22 cellular contexts compared by ENCODE assay signal in genomic region chr11:78224506-78224905, GRCh38. TPM values are rescaled to one million over a fixed set of nuclear protein-coding genes. Genes with fewer than 3 reads are reported as not detected.
DNase-seq lines count a peak whose midpoint lies in the region; ATAC-seq and TF ChIP-seq lines count a peak whose summit lies in the region.
"Had no signal": no experiment of that assay in that cellular context is flagged by ENCODE, and none has a peak within 500 bp of the region (broad histone marks: within the 10 kb centered on the region; RNA-seq: fewer than 3 reads in every experiment).

No MANE protein-coding gene starts in this region.

- peaks cover 41% of the 10 kb centered on the region for H3K4me1 ChIP-seq in OCI-LY3 (ENCODE audit: low read length)

- peaks cover 39% of the 10 kb centered on the region for H3K36me3 Mint-ChIP-seq in activated naive CD4-positive, alpha-beta T cell treated with anti-CD3 and anti-CD28 coated beads, Interleukin-2, amount 10 ng/mL, durations not matched to agents 7 days and 5 days
- peaks cover 53% of the 10 kb centered on the region for H3K36me3 Mint-ChIP-seq in endothelial cell (ENCODE audit: low read depth, unreplicated experiment)
- peaks cover 35% of the 10 kb centered on the region for H3K36me3 Mint-ChIP-seq in stimulated activated memory B cell treated with anti-CD40 and anti-IgM and Interleukin-4, amounts not matched to agents 10 μg/mL and 1 μg/mL and 100 μg/mL, for 72 hours

- no peaks in the 10 kb centered on the region for H3K9me3 ChIP-seq in OCI-LY3 (ENCODE audit: insufficient read depth, low read length)

- no peak overlapping the region for H2AFZ ChIP-seq in OCI-LY3 (ENCODE audit: low read depth, low read length)
- H2AFZ ChIP-seq: GM23338 had no signal

- H4K20me1 ChIP-seq in OCI-LY3 (ENCODE audit: insufficient read depth, low read length): no peaks in the 10 kb centered on the region

- peaks cover 51% of the 10 kb centered on the region for H3K4me1 Mint-ChIP-seq in activated naive CD4-positive, alpha-beta T cell treated with anti-CD3 and anti-CD28 coated beads, Interleukin-2, amount 10 ng/mL, durations not matched to agents 7 days and 5 days
- H3K4me1 Mint-ChIP-seq in endothelial cell (ENCODE audit: unreplicated experiment): peaks cover 7% of the 10 kb centered on the region
- H3K4me1 Mint-ChIP-seq in stimulated activated memory B cell treated with anti-CD40 and anti-IgM and Interleukin-4, amounts not matched to agents 10 μg/mL and 1 μg/mL and 100 μg/mL, for 72 hours: peaks cover 46% of the 10 kb centered on the region
- H3K4me1 Mint-ChIP-seq: GM23338 had no signal

- peak overlapping the region; percentile 21 for H3K27ac Mint-ChIP-seq in activated naive CD4-positive, alpha-beta T cell treated with anti-CD3 and anti-CD28 coated beads, Interleukin-2, amount 10 ng/mL, durations not matched to agents 7 days and 5 days
- no peak overlapping the region for H3K27ac Mint-ChIP-seq in endothelial cell (ENCODE audit: unreplicated experiment)
- H3K27ac Mint-ChIP-seq in stimulated activated memory B cell treated with anti-CD40 and anti-IgM and Interleukin-4, amounts not matched to agents 10 μg/mL and 1 μg/mL and 100 μg/mL, for 72 hours: peak overlapping the region; percentile 67
- H3K27ac Mint-ChIP-seq: CD8-positive, alpha-beta T cell; GM23338 had no signal

- H3K79me2 ChIP-seq in OCI-LY3 (ENCODE audit: low read length): no peaks in the 10 kb centered on the region

- H3K4me3 Mint-ChIP-seq in activated naive CD4-positive, alpha-beta T cell treated with anti-CD3 and anti-CD28 coated beads, Interleukin-2, amount 10 ng/mL, durations not matched to agents 7 days and 5 days: no peak overlapping the region
- peak overlapping the region; percentile 59 for H3K4me3 Mint-ChIP-seq in endothelial cell (ENCODE audit: unreplicated experiment)
- no peak overlapping the region for H3K4me3 Mint-ChIP-seq in stimulated activated memory B cell treated with anti-CD40 and anti-IgM and Interleukin-4, amounts not matched to agents 10 μg/mL and 1 μg/mL and 100 μg/mL, for 72 hours
- H3K4me3 Mint-ChIP-seq: CD8-positive, alpha-beta T cell; GM23338 had no signal

- H3K27ac ChIP-seq in OCI-LY3 (ENCODE audit: low read length): no peak overlapping the region
- H3K27ac ChIP-seq: RWPE1 had no signal

- TF ChIP-seq CTCF in OCI-LY3 (IDR thresholded peaks at IDR 0.05; ENCODE audit: low read depth, low read length) (no peak), endothelial cell (IDR thresholded peaks at IDR 0.05; ENCODE audit: unreplicated experiment) (no peak)

- no peak for DNase-seq in activated naive CD4-positive, alpha-beta T cell treated with anti-CD3 and anti-CD28 coated beads, Interleukin-2, amount 10 ng/mL, durations not matched to agents 7 days and 5 days
- DNase-seq in activated naive CD4-positive, alpha-beta T cell treated with Interleukin-2 at 50 U/mL for 16 hours: no peak
- DNase-seq in endothelial cell (ENCODE audit: low spot score) (no peak), SW 1271 (lab: John Stamatoyannopoulos, UW) (no peak), LoVo (ENCODE audit: low spot score) (no peak)
- DNase-seq: ACHN; AML-193; CD8-positive, alpha-beta T cell; KBM-7; NCI-H1048; NCI-H1436 treated with DMSO at 0.1 percent for 48 hours; NCI-H2029 treated with DMSO at 0.1 percent for 48 hours; NCI-H2171 treated with DMSO at 0.1 percent for 48 hours; NCI-H446 treated with DMSO at 0.1 percent for 48 hours; NCI-H748 treated with DMSO at 0.1 percent for 48 hours; PC-3 had no signal

- no peaks in the 10 kb centered on the region for H3K9me3 Mint-ChIP-seq in activated naive CD4-positive, alpha-beta T cell treated with anti-CD3 and anti-CD28 coated beads, Interleukin-2, amount 10 ng/mL, durations not matched to agents 7 days and 5 days
- H3K9me3 Mint-ChIP-seq in endothelial cell (ENCODE audit: unreplicated experiment): no peaks in the 10 kb centered on the region
- no peaks in the 10 kb centered on the region for H3K9me3 Mint-ChIP-seq in stimulated activated memory B cell treated with anti-CD40 and anti-IgM and Interleukin-4, amounts not matched to agents 10 μg/mL and 1 μg/mL and 100 μg/mL, for 72 hours
- H3K9me3 Mint-ChIP-seq: CD8-positive, alpha-beta T cell; GM23338 had no signal

- H3K4me3 ChIP-seq in OCI-LY3 (ENCODE audit: low read length): no peak overlapping the region
- H3K4me3 ChIP-seq: GM23338 had no signal

- peaks cover 8% of the 10 kb centered on the region for H3K36me3 ChIP-seq in OCI-LY3 (replicated peaks; ENCODE audit: low read depth, low read length)

- H3K27me3 ChIP-seq in OCI-LY3 (ENCODE audit: low read depth, low read length): no peaks in the 10 kb centered on the region

- CTCF ChIA-PET in activated naive CD4-positive, alpha-beta T cell treated with anti-CD3 and anti-CD28 coated beads, Interleukin-2, amount 10 ng/mL, durations not matched to agents 7 days and 5 days (lab: Charles Lee): interaction anchor here (0.6 kb wide), 1 partner anchor 25 kb away, joined by 4 read pairs; no protein-coding TSS in a partner anchor

- ATAC-seq in stimulated activated memory B cell treated with anti-CD40 and anti-IgM and Interleukin-4, amounts not matched to agents 10 μg/mL and 1 μg/mL and 100 μg/mL, for 72 hours: no peak
- no peak for ATAC-seq in HG03175 (IDR thresholded peaks at IDR 0.05; ENCODE audit: unreplicated experiment)
- ATAC-seq: CD8-positive, alpha-beta T cell; GM23338; HCT116; PC-3 had no signal

- H3K27me3 Mint-ChIP-seq in activated naive CD4-positive, alpha-beta T cell treated with anti-CD3 and anti-CD28 coated beads, Interleukin-2, amount 10 ng/mL, durations not matched to agents 7 days and 5 days: no peaks in the 10 kb centered on the region
- H3K27me3 Mint-ChIP-seq in endothelial cell (ENCODE audit: unreplicated experiment): peaks cover 17% of the 10 kb centered on the region
- no peaks in the 10 kb centered on the region for H3K27me3 Mint-ChIP-seq in stimulated activated memory B cell treated with anti-CD40 and anti-IgM and Interleukin-4, amounts not matched to agents 10 μg/mL and 1 μg/mL and 100 μg/mL, for 72 hours

- H3K9ac ChIP-seq in OCI-LY3 (ENCODE audit: low read length): no peak overlapping the region

- peak overlapping the region; percentile 79; the same call in 1 of the 2 replicates for H3K4me2 ChIP-seq in OCI-LY3 (ENCODE audit: low read length)
- H3K4me2 ChIP-seq: GM23338 had no signal

RNA-seq across cellular contexts. Expression of gene USP35, which starts 35.8 kb away (rescaled TPM):
- 26.0 TPM for total RNA-seq in endothelial cell (ENCODE audit: unreplicated experiment)

RNA-seq across cellular contexts. Expression of gene KCTD21, which starts 36.1 kb away (rescaled TPM):
- total RNA-seq in endothelial cell (ENCODE audit: unreplicated experiment): 11.4 TPM
